ENCODE assay signal across 1 cellular context in the genomic region with DNA sequence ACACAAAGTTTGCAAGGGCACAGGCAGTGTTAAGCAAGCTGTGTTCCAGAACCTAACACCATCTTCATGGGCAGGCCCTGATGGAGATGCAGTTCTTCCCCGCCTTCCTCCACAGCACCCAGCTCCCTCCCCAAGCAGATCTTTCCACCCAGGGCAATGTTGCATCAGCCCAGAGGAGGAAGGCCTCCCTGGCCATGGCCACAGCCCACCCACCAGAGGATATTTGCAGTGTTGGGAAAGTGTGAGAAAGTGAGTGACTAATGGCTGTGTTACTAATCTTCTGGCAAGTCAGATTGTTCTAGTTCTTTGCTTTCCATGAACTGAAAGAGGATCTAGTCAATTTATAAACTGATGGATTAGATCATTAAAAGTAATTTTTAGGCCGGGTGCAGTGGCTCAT.
TF ChIP-seq lines count a peak whose summit lies in the region.

No MANE protein-coding gene starts in this region.

TF ChIP-seq in GM23338, 12 proteins besides CTCF, POLR2A, EP300 and RAD21 (continued from another document):
- TF ChIP-seq, protein P1, sequence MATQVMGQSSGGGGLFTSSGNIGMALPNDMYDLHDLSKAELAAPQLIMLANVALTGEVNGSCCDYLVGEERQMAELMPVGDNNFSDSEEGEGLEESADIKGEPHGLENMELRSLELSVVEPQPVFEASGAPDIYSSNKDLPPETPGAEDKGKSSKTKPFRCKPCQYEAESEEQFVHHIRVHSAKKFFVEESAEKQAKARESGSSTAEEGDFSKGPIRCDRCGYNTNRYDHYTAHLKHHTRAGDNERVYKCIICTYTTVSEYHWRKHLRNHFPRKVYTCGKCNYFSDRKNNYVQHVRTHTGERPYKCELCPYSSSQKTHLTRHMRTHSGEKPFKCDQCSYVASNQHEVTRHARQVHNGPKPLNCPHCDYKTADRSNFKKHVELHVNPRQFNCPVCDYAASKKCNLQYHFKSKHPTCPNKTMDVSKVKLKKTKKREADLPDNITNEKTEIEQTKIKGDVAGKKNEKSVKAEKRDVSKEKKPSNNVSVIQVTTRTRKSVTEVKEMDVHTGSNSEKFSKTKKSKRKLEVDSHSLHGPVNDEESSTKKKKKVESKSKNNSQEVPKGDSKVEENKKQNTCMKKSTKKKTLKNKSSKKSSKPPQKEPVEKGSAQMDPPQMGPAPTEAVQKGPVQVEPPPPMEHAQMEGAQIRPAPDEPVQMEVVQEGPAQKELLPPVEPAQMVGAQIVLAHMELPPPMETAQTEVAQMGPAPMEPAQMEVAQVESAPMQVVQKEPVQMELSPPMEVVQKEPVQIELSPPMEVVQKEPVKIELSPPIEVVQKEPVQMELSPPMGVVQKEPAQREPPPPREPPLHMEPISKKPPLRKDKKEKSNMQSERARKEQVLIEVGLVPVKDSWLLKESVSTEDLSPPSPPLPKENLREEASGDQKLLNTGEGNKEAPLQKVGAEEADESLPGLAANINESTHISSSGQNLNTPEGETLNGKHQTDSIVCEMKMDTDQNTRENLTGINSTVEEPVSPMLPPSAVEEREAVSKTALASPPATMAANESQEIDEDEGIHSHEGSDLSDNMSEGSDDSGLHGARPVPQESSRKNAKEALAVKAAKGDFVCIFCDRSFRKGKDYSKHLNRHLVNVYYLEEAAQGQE (IDR thresholded peaks at IDR 0.05; ENCODE audit: unreplicated experiment), result no peak
- TF ChIP-seq CREB1 (CRISPR knock-in tag; IDR thresholded peaks at IDR 0.05; ENCODE audit: low read depth), result no peak
- TF ChIP-seq STAT1 (IDR thresholded peaks at IDR 0.05; ENCODE audit: unreplicated experiment), result no peak
- TF ChIP-seq EZH2phosphoT487 (IDR thresholded peaks at IDR 0.05; ENCODE audit: unreplicated experiment), result no peak
